ENCODE assay signal across 26 cellular contexts in the genomic region with DNA sequence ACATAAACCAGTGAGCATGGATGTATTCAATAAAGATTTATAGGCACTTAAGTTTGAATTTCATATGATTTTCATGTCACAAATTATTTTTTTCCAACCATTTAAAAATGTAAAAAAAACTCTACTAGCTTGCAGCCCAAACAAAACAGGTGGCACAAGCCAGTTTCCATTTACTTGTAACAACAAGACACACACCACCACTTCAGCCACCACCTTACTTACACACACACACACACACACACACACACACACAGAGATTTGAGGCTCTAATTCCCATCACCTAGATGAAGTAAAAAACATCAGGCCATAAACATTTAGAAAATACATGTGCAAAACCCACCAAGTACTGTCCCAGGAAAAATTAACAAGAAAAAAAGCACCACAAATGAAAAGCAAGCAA. TPM values are rescaled to one million over a fixed set of nuclear protein-coding genes. Genes with fewer than 3 reads are reported as not detected.
DNase-seq lines count a peak whose midpoint lies in the region; FAIRE-seq and TF ChIP-seq lines count a peak whose summit lies in the region.
"Had no signal": no experiment of that assay in that cellular context is flagged by ENCODE, and none has a peak within 500 bp of the region (broad histone marks: within the 10 kb centered on the region; RNA-seq: fewer than 3 reads in every experiment).

No MANE protein-coding gene starts in this region.

- TSS peak; percentile 36 for BruUV-seq in OCI-LY7 (replicated peaks; lab: Mats Ljungman, UMichigan)

- no peak overlapping the region for H3K27ac ChIP-seq in OCI-LY7 (ENCODE audit: low read depth, low read length, poor library complexity, severe bottlenecking)
- H3K27ac ChIP-seq: 22Rv1, BLaER1, C4-2B, GM23248 had no signal

- no peak for FAIRE-seq in GM19239 (lab: Jason Lieb, UNC)
- FAIRE-seq: A204.1, D721Med, GM12891, GM18507, H1 had no signal

- H3K79me2 ChIP-seq in OCI-LY7 (ENCODE audit: insufficient read depth, low read depth, low read length), result 0 out of 2 replicates have a peak, but pooled peaks cover 10% of the 10 kb centered on the region

- H3K27ac Mint-ChIP-seq in activated naive CD4-positive, alpha-beta T cell treated with anti-CD3 and anti-CD28 coated beads, Interleukin-2, amount 50 U/mL, for 24 hours, result peak overlapping the region; percentile 38
- no peak overlapping the region for H3K27ac Mint-ChIP-seq in activated naive CD4-positive, alpha-beta T cell treated with anti-CD3 and anti-CD28 coated beads, Interleukin-2, amount 10 ng/mL, durations not matched to agents 7 days and 5 days
- H3K27ac Mint-ChIP-seq in mesothelial cell of epicardium, result peak overlapping the region; percentile 60
- H3K27ac Mint-ChIP-seq: B cell; CD4-positive, CD25-positive, alpha-beta regulatory T cell; CD8-positive, alpha-beta T cell had no signal

- H3K4me3 Mint-ChIP-seq in activated naive CD4-positive, alpha-beta T cell treated with anti-CD3 and anti-CD28 coated beads, Interleukin-2, amount 50 U/mL, for 24 hours, result no peak overlapping the region
- H3K4me3 Mint-ChIP-seq in activated naive CD4-positive, alpha-beta T cell treated with anti-CD3 and anti-CD28 coated beads, Interleukin-2, amount 10 ng/mL, durations not matched to agents 7 days and 5 days, result no peak overlapping the region
- no peak overlapping the region for H3K4me3 Mint-ChIP-seq in mesothelial cell of epicardium
- H3K4me3 Mint-ChIP-seq: B cell; CD4-positive, CD25-positive, alpha-beta regulatory T cell; CD8-positive, alpha-beta T cell had no signal

- no peak for DNase-seq in activated naive CD4-positive, alpha-beta T cell treated with anti-CD3 and anti-CD28 coated beads, Interleukin-2, amount 10 ng/mL, durations not matched to agents 7 days and 5 days
- DNase-seq in OCI-LY7 (ENCODE audit: low spot score) (no peak), mesothelial cell of epicardium (ENCODE audit: low spot score in 2 of 2, unreplicated experiment in 2 of 2) (no peak), SK-N-DZ (ENCODE audit: low spot score) (no peak), GM19239 (ENCODE audit: insufficient read length, low spot score) (no peak), DMS114 treated with DMSO at 0.1 percent for 48 hours (lab: John Stamatoyannopoulos, UW; ENCODE audit: unreplicated experiment) (no peak), occipital lobe (lab: John Stamatoyannopoulos, UW) (no peak)
- DNase-seq: CD4-positive, CD25-positive, alpha-beta regulatory T cell; CD8-positive, alpha-beta T cell; DMS 273 treated with DMSO at 0.1 percent for 48 hours; DMS53; DMS79 treated with DMSO at 0.1 percent for 48 hours; GF-D8; GM23248; H7; HCEC 1CT had no signal

- no peak overlapping the region for H2AFZ ChIP-seq in OCI-LY7 (ENCODE audit: low read length)
- H2AFZ ChIP-seq: GM23248 had no signal

- no peaks in the 10 kb centered on the region for H3K9me2 ChIP-seq in OCI-LY7 (ENCODE audit: insufficient read depth, low read length)

- CTCF ChIA-PET in activated naive CD4-positive, alpha-beta T cell treated with anti-CD3 and anti-CD28 coated beads, Interleukin-2, amount 10 ng/mL, durations not matched to agents 7 days and 5 days (lab: Charles Lee), result no interaction called here
- CTCF ChIA-PET in OCI-LY7 (lab: Charles Lee; ENCODE audit: unreplicated experiment), result no interaction called here

- H3K36me3 Mint-ChIP-seq in activated naive CD4-positive, alpha-beta T cell treated with anti-CD3 and anti-CD28 coated beads, Interleukin-2, amount 50 U/mL, for 24 hours, result peaks cover 24% of the 10 kb centered on the region
- H3K36me3 Mint-ChIP-seq in activated naive CD4-positive, alpha-beta T cell treated with anti-CD3 and anti-CD28 coated beads, Interleukin-2, amount 10 ng/mL, durations not matched to agents 7 days and 5 days, result no peaks in the 10 kb centered on the region
- peaks cover 16% of the 10 kb centered on the region for H3K36me3 Mint-ChIP-seq in mesothelial cell of epicardium

- H3K4me1 ChIP-seq in OCI-LY7 (ENCODE audit: insufficient read depth, low read length, poor library complexity, severe bottlenecking), result no peaks in the 10 kb centered on the region
- H3K4me1 ChIP-seq: BLaER1 had no signal

- POLR2A ChIA-PET in OCI-LY7 (lab: Charles Lee), result interaction anchor here (0.6 to 2.0 kb wide), 6 partner anchors 12 to 42 kb away, joined by 3 to 6 read pairs (median 3); no protein-coding TSS in a partner anchor

- intact Hi-C loops in OCI-LY7 (cut with micrococcal nuclease; ENCODE audit: unreplicated experiment), result no loop called here

- peaks cover 13% of the 10 kb centered on the region for H3K4me1 Mint-ChIP-seq in activated naive CD4-positive, alpha-beta T cell treated with anti-CD3 and anti-CD28 coated beads, Interleukin-2, amount 50 U/mL, for 24 hours
- H3K4me1 Mint-ChIP-seq in activated naive CD4-positive, alpha-beta T cell treated with anti-CD3 and anti-CD28 coated beads, Interleukin-2, amount 10 ng/mL, durations not matched to agents 7 days and 5 days, result no peaks in the 10 kb centered on the region
- peaks cover 10% of the 10 kb centered on the region for H3K4me1 Mint-ChIP-seq in mesothelial cell of epicardium

- no peak overlapping the region for H3K4me2 ChIP-seq in OCI-LY7 (ENCODE audit: low read length)
- H3K4me2 ChIP-seq: BLaER1 had no signal

- no peaks in the 10 kb centered on the region for H3K9me3 ChIP-seq in OCI-LY7 (ENCODE audit: low read length)

- peaks cover 4% of the 10 kb centered on the region; the same call in 1 of the 2 replicates for H3K36me3 ChIP-seq in OCI-LY7 (ENCODE audit: insufficient read depth, low read length)

- H3K9me3 Mint-ChIP-seq in activated naive CD4-positive, alpha-beta T cell treated with anti-CD3 and anti-CD28 coated beads, Interleukin-2, amount 50 U/mL, for 24 hours, result no peaks in the 10 kb centered on the region
- no peaks in the 10 kb centered on the region for H3K9me3 Mint-ChIP-seq in activated naive CD4-positive, alpha-beta T cell treated with anti-CD3 and anti-CD28 coated beads, Interleukin-2, amount 10 ng/mL, durations not matched to agents 7 days and 5 days
- peaks cover 14% of the 10 kb centered on the region for H3K9me3 Mint-ChIP-seq in mesothelial cell of epicardium
- H3K9me3 Mint-ChIP-seq: CD8-positive, alpha-beta T cell had no signal

- TF ChIP-seq CTCF in OCI-LY7 (conservative IDR thresholded peaks at IDR 0.05; ENCODE audit: low read length), result no peak
- no peak for TF ChIP-seq CTCF in mesothelial cell of epicardium (IDR thresholded peaks at IDR 0.05; ENCODE audit: unreplicated experiment)

- H3K27me3 Mint-ChIP-seq in activated naive CD4-positive, alpha-beta T cell treated with anti-CD3 and anti-CD28 coated beads, Interleukin-2, amount 50 U/mL, for 24 hours, result no peaks in the 10 kb centered on the region
- no peaks in the 10 kb centered on the region for H3K27me3 Mint-ChIP-seq in activated naive CD4-positive, alpha-beta T cell treated with anti-CD3 and anti-CD28 coated beads, Interleukin-2, amount 10 ng/mL, durations not matched to agents 7 days and 5 days
- no peaks in the 10 kb centered on the region for H3K27me3 Mint-ChIP-seq in mesothelial cell of epicardium (ENCODE audit: low read depth)
- H3K27me3 Mint-ChIP-seq: B cell; CD4-positive, CD25-positive, alpha-beta regulatory T cell had no signal

- no peak overlapping the region for H3K4me3 ChIP-seq in OCI-LY7 (ENCODE audit: low read depth, low read length, poor library complexity, severe bottlenecking)
- H3K4me3 ChIP-seq: BLaER1, GM23248 had no signal

- no peaks in the 10 kb centered on the region for H4K20me1 ChIP-seq in OCI-LY7 (ENCODE audit: insufficient read depth, low read length)
- H4K20me1 ChIP-seq: BLaER1 had no signal

RNA-seq across cellular contexts. Expression of a gene that starts 25.3 kb away (rescaled TPM):
- 26.2 and 26.4 TPM in 2 replicates for total RNA-seq in OCI-LY7 (2014; rRNA removed; shearing (Covaris generic))
- total RNA-seq in OCI-LY7 (2022) (119 and 125 TPM in 2 replicates), mesothelial cell of epicardium (70.1 to 86.1 TPM (median 79.5 TPM) in 3 replicates), occipital lobe (155 TPM)
- polyA plus RNA-seq in SK-N-DZ (2014; cell fraction: cytosol; rRNA removed), result 7.8 and 9.8 TPM in 2 replicates
- 11.0 and 12.6 TPM in 2 replicates for polyA plus RNA-seq in SK-N-DZ (2014; cell fraction: nucleus; rRNA removed)

RNA-seq across cellular contexts. Expression of a gene that starts 25.5 kb away (rescaled TPM):
- total RNA-seq in OCI-LY7 (2014; rRNA removed; shearing (Covaris generic)), result 0.69 and 2.8 TPM in 2 replicates
- total RNA-seq in OCI-LY7 (2022), result 3.9 and 4.6 TPM in 2 replicates
- 3.7 to 5.3 TPM (median 4.7 TPM) in 3 replicates for total RNA-seq in mesothelial cell of epicardium
- polyA plus RNA-seq in SK-N-DZ (2014; cell fraction: cytosol; rRNA removed), result 2.4 TPM in 2 replicates
- 1.2 and 1.5 TPM in 2 replicates for polyA plus RNA-seq in SK-N-DZ (2014; cell fraction: nucleus; rRNA removed)
- total RNA-seq in occipital lobe, result 6.9 TPM
